ENCODE assay signal across 9 cellular contexts in genomic region chr19:2329162-2329505, GRCh38. TPM values are rescaled to one million over a fixed set of nuclear protein-coding genes. Genes with fewer than 3 reads are reported as not detected.
DNase-seq lines count a peak whose midpoint lies in the region; ATAC-seq lines count a peak whose summit lies in the region.
"Had no signal": no experiment of that assay in that cellular context is flagged by ENCODE, and none has a peak within 500 bp of the region (broad histone marks: within the 10 kb centered on the region; RNA-seq: fewer than 3 reads in every experiment).

No MANE protein-coding gene starts in this region.

- ATAC-seq in GM19351 (IDR thresholded peaks at IDR 0.05; ENCODE audit: unreplicated experiment): no peak

- H3K4me1 Mint-ChIP-seq in activated T-helper 2 cell treated with anti-CD3 and anti-CD28 coated beads, Interferon-gamma antibody, Interleukin-2, Interleukin-4, amounts not matched to agents 10 μg/mL and 5 μg/mL and 100 μg/mL, durations not matched to agents 14 hours and 24 hours and 36 hours (ENCODE audit: low read depth): peaks cover 46% of the 10 kb centered on the region

- intact Hi-C loops in activated T-helper 2 cell treated with anti-CD3 and anti-CD28 coated beads, Interferon-gamma antibody, Interleukin-2, Interleukin-4, amounts not matched to agents 10 μg/mL and 5 μg/mL and 100 μg/mL, durations not matched to agents 14 hours and 24 hours and 36 hours (cut with micrococcal nuclease): loop anchor here (5.0 kb wide), 2 partner anchors 57 to 92 kb away; partner anchors contain the start of genes PLEKHJ1 and SF3A2

- peak overlapping the region; percentile 69 for H3K27ac ChIP-seq in substantia nigra (ENCODE audit: low read depth, low read length, poor library complexity, severe bottlenecking)

- no peaks in the 10 kb centered on the region for H3K27me3 Mint-ChIP-seq in activated T-helper 2 cell treated with anti-CD3 and anti-CD28 coated beads, Interferon-gamma antibody, Interleukin-2, Interleukin-4, amounts not matched to agents 10 μg/mL and 5 μg/mL and 100 μg/mL, durations not matched to agents 14 hours and 24 hours and 36 hours (ENCODE audit: low read depth)

- no peaks in the 10 kb centered on the region for H3K9me3 Mint-ChIP-seq in activated T-helper 2 cell treated with anti-CD3 and anti-CD28 coated beads, Interferon-gamma antibody, Interleukin-2, Interleukin-4, amounts not matched to agents 10 μg/mL and 5 μg/mL and 100 μg/mL, durations not matched to agents 14 hours and 24 hours and 36 hours

- H3K36me3 Mint-ChIP-seq in activated T-helper 2 cell treated with anti-CD3 and anti-CD28 coated beads, Interferon-gamma antibody, Interleukin-2, Interleukin-4, amounts not matched to agents 10 μg/mL and 5 μg/mL and 100 μg/mL, durations not matched to agents 14 hours and 24 hours and 36 hours (ENCODE audit: low read depth): peaks cover 38% of the 10 kb centered on the region

- peak overlapping the region; percentile 100 for H3K4me3 Mint-ChIP-seq in activated T-helper 2 cell treated with anti-CD3 and anti-CD28 coated beads, Interferon-gamma antibody, Interleukin-2, Interleukin-4, amounts not matched to agents 10 μg/mL and 5 μg/mL and 100 μg/mL, durations not matched to agents 14 hours and 24 hours and 36 hours (ENCODE audit: low read depth)

- peak overlapping the region; percentile 72 for H3K27ac Mint-ChIP-seq in activated T-helper 2 cell treated with anti-CD3 and anti-CD28 coated beads, Interferon-gamma antibody, Interleukin-2, Interleukin-4, amounts not matched to agents 10 μg/mL and 5 μg/mL and 100 μg/mL, durations not matched to agents 14 hours and 24 hours and 36 hours

- peak; percentile 47 for DNase-seq in DMS53 (lab: John Stamatoyannopoulos, UW)
- no peak for DNase-seq in DMS53 treated with DMSO at 0.1 percent for 48 hours (lab: John Stamatoyannopoulos, UW; ENCODE audit: unreplicated experiment)
- no peak for DNase-seq in activated T-helper 2 cell treated with anti-CD3 and anti-CD28 coated beads, Interferon-gamma antibody, Interleukin-2, Interleukin-4, amounts not matched to agents 10 μg/mL and 5 μg/mL and 100 μg/mL, durations not matched to agents 14 hours and 24 hours and 36 hours (ENCODE audit: low spot score)
- no peak for DNase-seq in substantia nigra (lab: John Stamatoyannopoulos, UW)
- no peak for DNase-seq in islet precursor cell
- DNase-seq in midbrain (lab: John Stamatoyannopoulos, UW): no peak

- H3K9me3 ChIP-seq in iPS-18c (ENCODE audit: control insufficient read depth, insufficient read depth, low read length): no peaks in the 10 kb centered on the region

- peak overlapping the region; percentile 88 for H3K4me3 ChIP-seq in iPS-18c (ENCODE audit: insufficient read depth, low read depth, low read length)

RNA-seq across cellular contexts. Expression of gene SPPL2B, which starts 0.7 kb away (rescaled TPM):
- total RNA-seq in activated T-helper 2 cell treated with anti-CD3 and anti-CD28 coated beads, Interferon-gamma antibody, Interleukin-2, Interleukin-4, amounts not matched to agents 10 μg/mL and 5 μg/mL and 100 μg/mL, durations not matched to agents 14 hours and 24 hours and 36 hours: 60.8 and 69.5 TPM in 2 replicates

RNA-seq across cellular contexts. Expression of gene LSM7, which starts 0.7 kb away (rescaled TPM):
- 142 and 171 TPM in 2 replicates for total RNA-seq in activated T-helper 2 cell treated with anti-CD3 and anti-CD28 coated beads, Interferon-gamma antibody, Interleukin-2, Interleukin-4, amounts not matched to agents 10 μg/mL and 5 μg/mL and 100 μg/mL, durations not matched to agents 14 hours and 24 hours and 36 hours

RNA-seq across cellular contexts. Expression of gene LINGO3, which starts 21.2 kb away (rescaled TPM):
- total RNA-seq in activated T-helper 2 cell treated with anti-CD3 and anti-CD28 coated beads, Interferon-gamma antibody, Interleukin-2, Interleukin-4, amounts not matched to agents 10 μg/mL and 5 μg/mL and 100 μg/mL, durations not matched to agents 14 hours and 24 hours and 36 hours: 0.23 TPM in 1 of 2 replicates, not detected in the other
- total RNA-seq: myocyte had no signal

RNA-seq across cellular contexts. Expression of gene TMPRSS9, which starts 30.9 kb away (rescaled TPM):
- total RNA-seq in activated T-helper 2 cell treated with anti-CD3 and anti-CD28 coated beads, Interferon-gamma antibody, Interleukin-2, Interleukin-4, amounts not matched to agents 10 μg/mL and 5 μg/mL and 100 μg/mL, durations not matched to agents 14 hours and 24 hours and 36 hours: not detected in 2 replicates
- total RNA-seq: myocyte had no signal

RNA-seq across cellular contexts. Expression of gene PEAK3, which starts 47.2 kb away (rescaled TPM):
- total RNA-seq in activated T-helper 2 cell treated with anti-CD3 and anti-CD28 coated beads, Interferon-gamma antibody, Interleukin-2, Interleukin-4, amounts not matched to agents 10 μg/mL and 5 μg/mL and 100 μg/mL, durations not matched to agents 14 hours and 24 hours and 36 hours: 0.11 and 0.18 TPM in 2 replicates
